Comparison of ENCODE assay signal across 1 cellular context in the genomic region with DNA sequence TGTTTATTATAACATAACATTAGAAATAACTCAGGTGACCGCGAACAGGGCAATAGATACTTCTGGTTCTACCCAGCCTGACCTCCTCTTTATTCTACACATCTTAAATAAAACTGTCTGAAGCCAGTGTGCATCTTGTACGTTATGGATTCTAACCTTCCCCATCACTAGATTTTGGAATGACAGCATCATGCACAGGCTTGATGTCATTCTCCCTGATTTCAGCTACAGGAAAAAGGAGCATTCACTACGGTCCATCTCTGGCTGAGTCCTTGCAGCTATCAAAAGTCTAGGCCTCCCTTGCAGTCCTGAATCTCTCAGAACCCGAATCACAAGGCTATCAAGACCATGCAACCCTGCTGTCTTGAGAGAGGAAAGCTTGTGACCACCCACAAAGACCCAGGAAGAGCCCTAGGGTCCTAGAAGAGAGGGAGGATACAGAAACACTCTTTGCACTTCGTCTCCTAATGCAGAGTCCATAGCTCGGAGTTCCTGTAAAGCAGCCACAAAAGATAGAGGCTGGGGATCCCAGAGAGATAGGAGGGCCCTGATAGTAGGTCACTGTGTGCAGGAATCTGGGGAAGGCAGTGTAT.
TF ChIP-seq lines count a peak whose summit lies in the region.

No MANE protein-coding gene starts in this region.

TF ChIP-seq in GM23338, 12 proteins besides CTCF, POLR2A, EP300 and RAD21 (continued from another document):
- TF ChIP-seq, protein P1, sequence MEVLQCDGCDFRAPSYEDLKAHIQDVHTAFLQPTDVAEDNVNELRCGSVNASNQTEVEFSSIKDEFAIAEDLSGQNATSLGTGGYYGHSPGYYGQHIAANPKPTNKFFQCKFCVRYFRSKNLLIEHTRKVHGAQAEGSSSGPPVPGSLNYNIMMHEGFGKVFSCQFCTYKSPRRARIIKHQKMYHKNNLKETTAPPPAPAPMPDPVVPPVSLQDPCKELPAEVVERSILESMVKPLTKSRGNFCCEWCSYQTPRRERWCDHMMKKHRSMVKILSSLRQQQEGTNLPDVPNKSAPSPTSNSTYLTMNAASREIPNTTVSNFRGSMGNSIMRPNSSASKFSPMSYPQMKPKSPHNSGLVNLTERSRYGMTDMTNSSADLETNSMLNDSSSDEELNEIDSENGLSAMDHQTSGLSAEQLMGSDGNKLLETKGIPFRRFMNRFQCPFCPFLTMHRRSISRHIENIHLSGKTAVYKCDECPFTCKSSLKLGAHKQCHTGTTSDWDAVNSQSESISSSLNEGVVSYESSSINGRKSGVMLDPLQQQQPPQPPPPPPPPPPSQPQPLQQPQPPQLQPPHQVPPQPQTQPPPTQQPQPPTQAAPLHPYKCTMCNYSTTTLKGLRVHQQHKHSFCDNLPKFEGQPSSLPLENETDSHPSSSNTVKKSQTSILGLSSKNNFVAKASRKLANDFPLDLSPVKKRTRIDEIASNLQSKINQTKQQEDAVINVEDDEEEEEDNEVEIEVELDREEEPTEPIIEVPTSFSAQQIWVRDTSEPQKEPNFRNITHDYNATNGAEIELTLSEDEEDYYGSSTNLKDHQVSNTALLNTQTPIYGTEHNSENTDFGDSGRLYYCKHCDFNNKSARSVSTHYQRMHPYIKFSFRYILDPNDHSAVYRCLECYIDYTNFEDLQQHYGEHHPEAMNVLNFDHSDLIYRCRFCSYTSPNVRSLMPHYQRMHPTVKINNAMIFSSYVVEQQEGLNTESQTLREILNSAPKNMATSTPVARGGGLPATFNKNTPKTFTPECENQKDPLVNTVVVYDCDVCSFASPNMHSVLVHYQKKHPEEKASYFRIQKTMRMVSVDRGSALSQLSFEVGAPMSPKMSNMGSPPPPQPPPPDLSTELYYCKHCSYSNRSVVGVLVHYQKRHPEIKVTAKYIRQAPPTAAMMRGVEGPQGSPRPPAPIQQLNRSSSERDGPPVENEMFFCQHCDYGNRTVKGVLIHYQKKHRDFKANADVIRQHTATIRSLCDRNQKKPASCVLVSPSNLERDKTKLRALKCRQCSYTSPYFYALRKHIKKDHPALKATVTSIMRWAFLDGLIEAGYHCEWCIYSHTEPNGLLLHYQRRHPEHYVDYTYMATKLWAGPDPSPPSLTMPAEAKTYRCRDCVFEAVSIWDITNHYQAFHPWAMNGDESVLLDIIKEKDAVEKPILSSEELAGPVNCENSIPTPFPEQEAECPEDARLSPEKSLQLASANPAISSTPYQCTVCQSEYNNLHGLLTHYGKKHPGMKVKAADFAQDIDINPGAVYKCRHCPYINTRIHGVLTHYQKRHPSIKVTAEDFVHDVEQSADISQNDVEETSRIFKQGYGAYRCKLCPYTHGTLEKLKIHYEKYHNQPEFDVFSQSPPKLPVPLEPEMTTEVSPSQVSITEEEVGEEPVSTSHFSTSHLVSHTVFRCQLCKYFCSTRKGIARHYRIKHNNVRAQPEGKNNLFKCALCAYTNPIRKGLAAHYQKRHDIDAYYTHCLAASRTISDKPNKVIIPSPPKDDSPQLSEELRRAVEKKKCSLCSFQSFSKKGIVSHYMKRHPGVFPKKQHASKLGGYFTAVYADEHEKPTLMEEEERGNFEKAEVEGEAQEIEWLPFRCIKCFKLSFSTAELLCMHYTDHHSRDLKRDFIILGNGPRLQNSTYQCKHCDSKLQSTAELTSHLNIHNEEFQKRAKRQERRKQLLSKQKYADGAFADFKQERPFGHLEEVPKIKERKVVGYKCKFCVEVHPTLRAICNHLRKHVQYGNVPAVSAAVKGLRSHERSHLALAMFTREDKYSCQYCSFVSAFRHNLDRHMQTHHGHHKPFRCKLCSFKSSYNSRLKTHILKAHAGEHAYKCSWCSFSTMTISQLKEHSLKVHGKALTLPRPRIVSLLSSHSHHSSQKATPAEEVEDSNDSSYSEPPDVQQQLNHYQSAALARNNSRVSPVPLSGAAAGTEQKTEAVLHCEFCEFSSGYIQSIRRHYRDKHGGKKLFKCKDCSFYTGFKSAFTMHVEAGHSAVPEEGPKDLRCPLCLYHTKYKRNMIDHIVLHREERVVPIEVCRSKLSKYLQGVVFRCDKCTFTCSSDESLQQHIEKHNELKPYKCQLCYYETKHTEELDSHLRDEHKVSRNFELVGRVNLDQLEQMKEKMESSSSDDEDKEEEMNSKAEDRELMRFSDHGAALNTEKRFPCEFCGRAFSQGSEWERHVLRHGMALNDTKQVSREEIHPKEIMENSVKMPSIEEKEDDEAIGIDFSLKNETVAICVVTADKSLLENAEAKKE (CRISPR knock-in tag; IDR thresholded peaks at IDR 0.05) = no peak
- TF ChIP-seq EZH2 (IDR thresholded peaks at IDR 0.05; ENCODE audit: low read depth, unreplicated experiment) = no peak
- TF ChIP-seq, protein P2, sequence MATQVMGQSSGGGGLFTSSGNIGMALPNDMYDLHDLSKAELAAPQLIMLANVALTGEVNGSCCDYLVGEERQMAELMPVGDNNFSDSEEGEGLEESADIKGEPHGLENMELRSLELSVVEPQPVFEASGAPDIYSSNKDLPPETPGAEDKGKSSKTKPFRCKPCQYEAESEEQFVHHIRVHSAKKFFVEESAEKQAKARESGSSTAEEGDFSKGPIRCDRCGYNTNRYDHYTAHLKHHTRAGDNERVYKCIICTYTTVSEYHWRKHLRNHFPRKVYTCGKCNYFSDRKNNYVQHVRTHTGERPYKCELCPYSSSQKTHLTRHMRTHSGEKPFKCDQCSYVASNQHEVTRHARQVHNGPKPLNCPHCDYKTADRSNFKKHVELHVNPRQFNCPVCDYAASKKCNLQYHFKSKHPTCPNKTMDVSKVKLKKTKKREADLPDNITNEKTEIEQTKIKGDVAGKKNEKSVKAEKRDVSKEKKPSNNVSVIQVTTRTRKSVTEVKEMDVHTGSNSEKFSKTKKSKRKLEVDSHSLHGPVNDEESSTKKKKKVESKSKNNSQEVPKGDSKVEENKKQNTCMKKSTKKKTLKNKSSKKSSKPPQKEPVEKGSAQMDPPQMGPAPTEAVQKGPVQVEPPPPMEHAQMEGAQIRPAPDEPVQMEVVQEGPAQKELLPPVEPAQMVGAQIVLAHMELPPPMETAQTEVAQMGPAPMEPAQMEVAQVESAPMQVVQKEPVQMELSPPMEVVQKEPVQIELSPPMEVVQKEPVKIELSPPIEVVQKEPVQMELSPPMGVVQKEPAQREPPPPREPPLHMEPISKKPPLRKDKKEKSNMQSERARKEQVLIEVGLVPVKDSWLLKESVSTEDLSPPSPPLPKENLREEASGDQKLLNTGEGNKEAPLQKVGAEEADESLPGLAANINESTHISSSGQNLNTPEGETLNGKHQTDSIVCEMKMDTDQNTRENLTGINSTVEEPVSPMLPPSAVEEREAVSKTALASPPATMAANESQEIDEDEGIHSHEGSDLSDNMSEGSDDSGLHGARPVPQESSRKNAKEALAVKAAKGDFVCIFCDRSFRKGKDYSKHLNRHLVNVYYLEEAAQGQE (IDR thresholded peaks at IDR 0.05; ENCODE audit: unreplicated experiment) = no peak
- no peak for TF ChIP-seq NANOG (IDR thresholded peaks at IDR 0.05; ENCODE audit: borderline replicate concordance)
